Comparison of ENCODE assay signal across 9 cellular contexts in the genomic region with DNA sequence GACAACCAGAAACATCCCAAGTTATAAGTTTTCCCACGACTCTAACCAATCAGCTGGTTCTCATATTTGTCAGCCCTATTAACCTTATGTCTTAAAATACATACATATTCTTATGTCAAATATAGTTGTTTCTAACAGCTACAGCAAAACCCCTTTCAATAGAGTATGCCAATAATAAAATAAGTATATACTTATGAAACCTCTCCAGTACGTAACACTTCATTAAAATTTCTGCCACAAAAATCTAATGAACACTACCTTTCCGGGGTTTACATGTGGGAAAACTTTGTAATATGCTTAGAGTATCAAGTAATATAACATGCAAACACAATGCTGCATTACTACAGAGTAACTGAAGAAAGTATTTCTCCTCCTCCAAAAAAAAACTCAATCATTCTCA. TPM values are rescaled to one million over a fixed set of nuclear protein-coding genes. Genes with fewer than 3 reads are reported as not detected.
DNase-seq lines count a peak whose midpoint lies in the region; ATAC-seq and TF ChIP-seq lines count a peak whose summit lies in the region.
"Had no signal": no experiment of that assay in that cellular context is flagged by ENCODE, and none has a peak within 500 bp of the region (broad histone marks: within the 10 kb centered on the region; RNA-seq: fewer than 3 reads in every experiment).

No MANE protein-coding gene starts in this region.

- H3K9ac ChIP-seq in mucosa of stomach (ENCODE audit: low read length): peak overlapping the region; percentile 86

- peak overlapping the region; percentile 73 for H3K4me3 Mint-ChIP-seq in natural killer cell treated with Interleukin-12 subunit alpha and Interleukin-12 subunit beta and Interleukin-15 and Interleukin-18, amount 100 ng/mL, for 72 hours
- H3K4me3 Mint-ChIP-seq in natural killer cell: no peak overlapping the region
- H3K4me3 Mint-ChIP-seq in stimulated activated memory B cell treated with anti-CD40 and anti-IgM and Interleukin-4, amounts not matched to agents 10 μg/mL and 1 μg/mL and 100 μg/mL, for 72 hours: no peak overlapping the region

- H3K4me1 Mint-ChIP-seq in natural killer cell treated with Interleukin-12 subunit alpha and Interleukin-12 subunit beta and Interleukin-15 and Interleukin-18, amount 100 ng/mL, for 72 hours (ENCODE audit: low read depth in 2 of 2): peaks cover 11 to 16% of the 10 kb centered on the region in 2 donors
- peaks cover 11 to 20% of the 10 kb centered on the region in 2 donors for H3K4me1 Mint-ChIP-seq in natural killer cell
- H3K4me1 Mint-ChIP-seq in stimulated activated memory B cell treated with anti-CD40 and anti-IgM and Interleukin-4, amounts not matched to agents 10 μg/mL and 1 μg/mL and 100 μg/mL, for 72 hours: peaks cover 27% of the 10 kb centered on the region

- H3K36me3 ChIP-seq in mucosa of stomach (ENCODE audit: control insufficient read depth, insufficient read depth, low read length): no peaks in the 10 kb centered on the region

- no peaks in the 10 kb centered on the region for H3K9me3 Mint-ChIP-seq in natural killer cell treated with Interleukin-12 subunit alpha and Interleukin-12 subunit beta and Interleukin-15 and Interleukin-18, amount 100 ng/mL, for 72 hours
- no peaks in the 10 kb centered on the region for H3K9me3 Mint-ChIP-seq in natural killer cell
- no peaks in the 10 kb centered on the region for H3K9me3 Mint-ChIP-seq in stimulated activated memory B cell treated with anti-CD40 and anti-IgM and Interleukin-4, amounts not matched to agents 10 μg/mL and 1 μg/mL and 100 μg/mL, for 72 hours

- DNase-seq in natural killer cell treated with Interleukin-12 subunit alpha and Interleukin-12 subunit beta and Interleukin-15 and Interleukin-18, amount 100 ng/mL, for 72 hours (ENCODE audit: low spot score): no peak
- DNase-seq in natural killer cell: no peak
- no peak for DNase-seq in cardiac fibroblast (ENCODE audit: low read depth in 2 of 2)
- no peak for DNase-seq in NK-92 treated with Interleukin-12 subunit alpha and Interleukin-12 subunit beta, amount 100 ng/mL, for 24 hours (lab: John Stamatoyannopoulos, UW)
- DNase-seq in NCI-H1048 (lab: John Stamatoyannopoulos, UW): no peak
- DNase-seq: NCI-H2029 had no signal

- intact Hi-C loops in natural killer cell (cut with micrococcal nuclease): no loop called here

- peak overlapping the region; percentile 85 to 98 for H3K4me3 ChIP-seq in cardiac fibroblast (replicated peaks in 1 of 2; ENCODE audit: low read depth in 2 of 2, low read length in 2 of 2)
- H3K4me3 ChIP-seq in mucosa of stomach (ENCODE audit: low read length): no peak overlapping the region

- H3K27me3 Mint-ChIP-seq in natural killer cell treated with Interleukin-12 subunit alpha and Interleukin-12 subunit beta and Interleukin-15 and Interleukin-18, amount 100 ng/mL, for 72 hours: peaks cover 32 to 45% of the 10 kb centered on the region in 2 donors
- peaks cover 42 to 51% of the 10 kb centered on the region in 2 donors for H3K27me3 Mint-ChIP-seq in natural killer cell (ENCODE audit: low read depth in 2 of 2)
- H3K27me3 Mint-ChIP-seq in stimulated activated memory B cell treated with anti-CD40 and anti-IgM and Interleukin-4, amounts not matched to agents 10 μg/mL and 1 μg/mL and 100 μg/mL, for 72 hours: peaks cover 62% of the 10 kb centered on the region

- peaks cover 11% of the 10 kb centered on the region for H3K4me1 ChIP-seq in mucosa of stomach (ENCODE audit: control insufficient read depth, insufficient read depth, low read length)

- peaks cover 3% of the 10 kb centered on the region for H3K27me3 ChIP-seq in mucosa of stomach (ENCODE audit: control insufficient read depth, insufficient read depth, low read length)

- no peak for ATAC-seq in natural killer cell treated with Interleukin-12 subunit alpha and Interleukin-12 subunit beta and Interleukin-15 and Interleukin-18, amount 100 ng/mL, for 72 hours
- ATAC-seq in natural killer cell (no peak), HG03432 (IDR thresholded peaks at IDR 0.05; ENCODE audit: unreplicated experiment) (no peak)
- no peak for ATAC-seq in stimulated activated memory B cell treated with anti-CD40 and anti-IgM and Interleukin-4, amounts not matched to agents 10 μg/mL and 1 μg/mL and 100 μg/mL, for 72 hours

- no peaks in the 10 kb centered on the region for H3K36me3 Mint-ChIP-seq in natural killer cell treated with Interleukin-12 subunit alpha and Interleukin-12 subunit beta and Interleukin-15 and Interleukin-18, amount 100 ng/mL, for 72 hours
- no peaks in the 10 kb centered on the region for H3K36me3 Mint-ChIP-seq in natural killer cell
- H3K36me3 Mint-ChIP-seq in stimulated activated memory B cell treated with anti-CD40 and anti-IgM and Interleukin-4, amounts not matched to agents 10 μg/mL and 1 μg/mL and 100 μg/mL, for 72 hours: no peaks in the 10 kb centered on the region

- TF ChIP-seq CTCF in natural killer cell (IDR thresholded peaks at IDR 0.05) (no peak), cardiac fibroblast (IDR thresholded peaks at IDR 0.05; ENCODE audit: low read depth, low read length) (no peak)

- no peaks in the 10 kb centered on the region for H3K9me3 ChIP-seq in mucosa of stomach (ENCODE audit: control insufficient read depth, low read length)

- H3K27ac Mint-ChIP-seq in natural killer cell treated with Interleukin-12 subunit alpha and Interleukin-12 subunit beta and Interleukin-15 and Interleukin-18, amount 100 ng/mL, for 72 hours: no peak overlapping the region
- H3K27ac Mint-ChIP-seq in natural killer cell: no peak overlapping the region
- no peak overlapping the region for H3K27ac Mint-ChIP-seq in stimulated activated memory B cell treated with anti-CD40 and anti-IgM and Interleukin-4, amounts not matched to agents 10 μg/mL and 1 μg/mL and 100 μg/mL, for 72 hours

RNA-seq across cellular contexts. Expression of a gene that starts 1.8 kb away (rescaled TPM):
- under 1 TPM; 0.10 to 0.59 TPM for total RNA-seq in natural killer cell treated with Interleukin-12 subunit alpha and Interleukin-12 subunit beta and Interleukin-15 and Interleukin-18, amount 100 ng/mL, for 72 hours
- under 1 TPM in 2 of 3 donors, not detected in 1; 0.05 to 0.33 TPM for total RNA-seq in natural killer cell
